ENCODE assay signal across 14 cellular contexts in the genomic region with DNA sequence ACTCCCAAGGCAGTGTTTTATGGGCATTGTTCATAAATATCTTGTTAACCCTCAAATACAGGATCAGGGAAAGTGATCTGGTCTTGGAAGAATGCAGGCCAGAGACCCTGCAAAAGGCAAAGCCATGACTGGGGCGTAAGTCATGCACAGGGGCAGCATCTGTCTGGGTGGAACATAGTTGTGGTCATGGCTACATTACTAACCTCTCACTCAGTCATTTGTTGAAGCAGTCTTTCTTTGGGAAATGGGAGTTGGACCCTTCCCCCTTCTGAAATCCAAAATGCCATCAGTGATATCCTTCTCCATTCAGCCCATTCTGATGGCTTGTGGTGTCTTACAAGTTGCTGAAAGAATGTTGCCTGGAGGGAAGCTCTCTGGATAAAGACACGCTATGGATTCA.
DNase-seq lines count a peak whose midpoint lies in the region; ATAC-seq and TF ChIP-seq lines count a peak whose summit lies in the region.
"Had no signal": no experiment of that assay in that cellular context is flagged by ENCODE, and none has a peak within 500 bp of the region (broad histone marks: within the 10 kb centered on the region; RNA-seq: fewer than 3 reads in every experiment).

No MANE protein-coding gene starts in this region.

- H3K36me3 ChIP-seq in breast epithelium (no peaks in the 10 kb centered on the region), adipocyte (ENCODE audit: control insufficient read depth, insufficient read depth, low read length, severe bottlenecking) (no peaks in the 10 kb centered on the region)
- H3K36me3 ChIP-seq: HAP-1 had no signal

- peaks cover 0 to 12% of the 10 kb centered on the region in 2 donors for H3K9me3 ChIP-seq in breast epithelium
- H3K9me3 ChIP-seq in adipocyte (ENCODE audit: control insufficient read depth, low read length) = peaks cover 4% of the 10 kb centered on the region

- peak overlapping the region; percentile 27 for H3K9ac ChIP-seq in adipocyte (ENCODE audit: low read length)

- no peaks in the 10 kb centered on the region for H3K36me3 Mint-ChIP-seq in MCF 10A (ENCODE audit: insufficient read depth, unreplicated experiment)
- peaks cover 0 to 4% of the 10 kb centered on the region in 2 donors for H3K36me3 Mint-ChIP-seq in stimulated activated naive B cell treated with anti-CD40 and anti-IgM and Interleukin-4, amounts not matched to agents 10 μg/mL and 1 μg/mL and 100 μg/mL, for 72 hours

- H3K4me3 Mint-ChIP-seq in MCF 10A (ENCODE audit: unreplicated experiment) = no peak overlapping the region
- no peak overlapping the region for H3K4me3 Mint-ChIP-seq in stimulated activated naive B cell treated with anti-CD40 and anti-IgM and Interleukin-4, amounts not matched to agents 10 μg/mL and 1 μg/mL and 100 μg/mL, for 72 hours

- TF ChIP-seq CTCF in MCF 10A (IDR thresholded peaks at IDR 0.05; ENCODE audit: unreplicated experiment) = no peak
- no peak for TF ChIP-seq CTCF in breast epithelium (IDR thresholded peaks at IDR 0.05)

- H3K27ac Mint-ChIP-seq in MCF 10A (ENCODE audit: low read depth, unreplicated experiment) = no peak overlapping the region
- no peak overlapping the region for H3K27ac Mint-ChIP-seq in stimulated activated naive B cell treated with anti-CD40 and anti-IgM and Interleukin-4, amounts not matched to agents 10 μg/mL and 1 μg/mL and 100 μg/mL, for 72 hours
- H3K27ac Mint-ChIP-seq: activated T-helper 2 cell treated with anti-CD3 and anti-CD28 coated beads, Interferon-gamma antibody, Interleukin-2, Interleukin-4, amounts not matched to agents 10 μg/mL and 5 μg/mL and 100 μg/mL, durations not matched to agents 14 hours and 24 hours and 36 hours had no signal

- H3K4me1 ChIP-seq in breast epithelium (no peaks in the 10 kb centered on the region), adipocyte (ENCODE audit: control insufficient read depth, insufficient read depth, low read length) (peaks cover 36% of the 10 kb centered on the region)
- H3K4me1 ChIP-seq: HAP-1 had no signal

- CTCF ChIA-PET in MCF 10A (lab: Yijun Ruan, JAX) = interaction anchor here (1.2 kb wide), 1 partner anchor 9 kb away, joined by 6 read pairs; no protein-coding TSS in a partner anchor

- H3K27me3 ChIP-seq in breast epithelium (no peaks in the 10 kb centered on the region), adipocyte (replicated peaks; ENCODE audit: control insufficient read depth, insufficient read depth, low read length) (no peaks in the 10 kb centered on the region)

- no peak for TF ChIP-seq POLR2A in breast epithelium (IDR thresholded peaks at IDR 0.05)

- peak; percentile 9 for DNase-seq in MCF 10A (ENCODE audit: unreplicated experiment)
- no peak for DNase-seq in breast epithelium (ENCODE audit: low spot score in 2 of 2)
- DNase-seq in adipocyte (ENCODE audit: low read depth) = peak; percentile 91
- DNase-seq in glomerular visceral epithelial cell (ENCODE audit: extremely low spot score) = peak; percentile 100
- no peak for DNase-seq in stimulated activated naive B cell treated with anti-CD40 and anti-IgM and Interleukin-4, amounts not matched to agents 10 μg/mL and 1 μg/mL and 100 μg/mL, for 72 hours
- no peak for DNase-seq in NCI-H1436 treated with DMSO at 0.1 percent for 48 hours (lab: John Stamatoyannopoulos, UW)
- DNase-seq in DMS79 treated with DMSO at 0.1 percent for 48 hours (lab: John Stamatoyannopoulos, UW) = no peak
- DNase-seq: activated CD4-positive, alpha-beta T cell treated with anti-CD3 and anti-CD28 coated beads for 48 hours; small intestine had no signal

- no TSS peak for BruUV-seq in MCF 10A (replicated peaks; lab: Mats Ljungman, UMichigan)

- POLR2A ChIA-PET in MCF 10A (lab: Yijun Ruan, JAX) = interaction anchor here (0.7 kb wide), 1 partner anchor 22 kb away, joined by 3 read pairs; no protein-coding TSS in a partner anchor

- H3K27me3 Mint-ChIP-seq in MCF 10A (ENCODE audit: insufficient read depth, unreplicated experiment) = no peaks in the 10 kb centered on the region
- H3K27me3 Mint-ChIP-seq in stimulated activated naive B cell treated with anti-CD40 and anti-IgM and Interleukin-4, amounts not matched to agents 10 μg/mL and 1 μg/mL and 100 μg/mL, for 72 hours = peaks cover 0 to 6% of the 10 kb centered on the region in 2 donors

- intact Hi-C loops in MCF 10A (cut with micrococcal nuclease) (no loop called here), breast epithelium (cut with DNase I; ENCODE audit: low total_unique reads) (no loop called here)

- H3K27ac ChIP-seq in breast epithelium = no peak overlapping the region
- H3K27ac ChIP-seq: 22Rv1, coronary artery had no signal

- no peak overlapping the region for H3K4me3 ChIP-seq in breast epithelium
- no peak overlapping the region for H3K4me3 ChIP-seq in adipocyte (ENCODE audit: low read length)
- H3K4me3 ChIP-seq: coronary artery, HAP-1 had no signal

- no peak for ATAC-seq in stimulated activated naive B cell treated with anti-CD40 and anti-IgM and Interleukin-4, amounts not matched to agents 10 μg/mL and 1 μg/mL and 100 μg/mL, for 72 hours (replicated peaks)
- no peak for ATAC-seq in GM18907 (IDR thresholded peaks at IDR 0.05; ENCODE audit: unreplicated experiment)

- H3K4me1 Mint-ChIP-seq in MCF 10A (ENCODE audit: insufficient read depth, unreplicated experiment) = peaks cover 13% of the 10 kb centered on the region
- no peaks in the 10 kb centered on the region for H3K4me1 Mint-ChIP-seq in stimulated activated naive B cell treated with anti-CD40 and anti-IgM and Interleukin-4, amounts not matched to agents 10 μg/mL and 1 μg/mL and 100 μg/mL, for 72 hours

- H3K9me3 Mint-ChIP-seq in MCF 10A (ENCODE audit: unreplicated experiment) = peaks cover 7% of the 10 kb centered on the region
- H3K9me3 Mint-ChIP-seq in stimulated activated naive B cell treated with anti-CD40 and anti-IgM and Interleukin-4, amounts not matched to agents 10 μg/mL and 1 μg/mL and 100 μg/mL, for 72 hours = peaks cover 5 to 9% of the 10 kb centered on the region in 2 donors

Comparison
In these comparisons a context has a peak if more than half of its experiments do, and no peak if none do; other contexts are left out.
1. DNase-seq: peak in MCF 10A (single experiment), adipocyte (single experiment) and glomerular visceral epithelial cell (single experiment); none in breast epithelium (0 of 2), stimulated activated naive B cell treated with anti-CD40 and anti-IgM and Interleukin-4, amounts not matched to agents 10 μg/mL and 1 μg/mL and 100 μg/mL, for 72 hours (single experiment), NCI-H1436 treated with DMSO at 0.1 percent for 48 hours (single experiment) and DMS79 treated with DMSO at 0.1 percent for 48 hours (single experiment).